ENCODE assay signal across 1 cellular context in the genomic region with DNA sequence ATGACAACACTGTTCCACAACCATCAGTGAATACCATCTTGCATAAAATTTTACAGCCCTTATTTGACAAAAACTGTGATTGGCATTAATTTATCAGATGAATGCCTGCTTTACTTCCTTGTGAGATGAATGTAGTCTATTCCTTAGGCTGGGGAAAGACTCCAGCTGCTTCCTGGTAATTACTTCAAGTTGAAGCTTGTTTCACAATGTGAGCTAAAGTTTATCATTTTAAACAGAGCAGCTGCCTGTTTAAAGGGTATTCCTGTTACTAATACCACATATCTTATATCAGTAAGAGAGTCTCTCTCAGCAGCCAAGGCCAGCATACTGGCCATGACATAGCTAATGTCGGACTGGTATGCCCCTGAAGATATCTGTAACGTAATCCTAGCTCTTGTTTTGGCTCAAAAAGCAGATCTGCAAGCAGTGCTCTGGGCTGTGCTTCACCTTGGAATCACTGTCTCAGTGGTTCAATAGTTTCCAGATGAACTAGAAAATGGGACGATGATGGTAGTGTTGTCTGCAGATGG.
TF ChIP-seq lines count a peak whose summit lies in the region.

No MANE protein-coding gene starts in this region.

TF ChIP-seq in H1, 55 proteins besides CTCF, POLR2A, EP300 and RAD21:
- TF ChIP-seq RXRA (IDR thresholded peaks at IDR 0.05; ENCODE audit: insufficient read depth, low read depth, low read length) = no peak
- TF ChIP-seq, protein P1, sequence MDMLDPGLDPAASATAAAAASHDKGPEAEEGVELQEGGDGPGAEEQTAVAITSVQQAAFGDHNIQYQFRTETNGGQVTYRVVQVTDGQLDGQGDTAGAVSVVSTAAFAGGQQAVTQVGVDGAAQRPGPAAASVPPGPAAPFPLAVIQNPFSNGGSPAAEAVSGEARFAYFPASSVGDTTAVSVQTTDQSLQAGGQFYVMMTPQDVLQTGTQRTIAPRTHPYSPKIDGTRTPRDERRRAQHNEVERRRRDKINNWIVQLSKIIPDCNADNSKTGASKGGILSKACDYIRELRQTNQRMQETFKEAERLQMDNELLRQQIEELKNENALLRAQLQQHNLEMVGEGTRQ (IDR thresholded peaks at IDR 0.05; ENCODE audit: low read length) = no peak
- no peak for TF ChIP-seq KDM5A (IDR thresholded peaks at IDR 0.05; ENCODE audit: low read length)
- TF ChIP-seq SIX5 (IDR thresholded peaks at IDR 0.05; ENCODE audit: low read depth, low read length) = no peak
- TF ChIP-seq PHF8 (conservative IDR thresholded peaks at IDR 0.05; ENCODE audit: low read depth, low read length) = no peak
- no peak for TF ChIP-seq EGR1 (IDR thresholded peaks at IDR 0.05; ENCODE audit: borderline replicate concordance, low read depth, low read length)
- TF ChIP-seq GTF2F1 (IDR thresholded peaks at IDR 0.05; ENCODE audit: borderline replicate concordance, low read depth, low read length) = no peak
- no peak for TF ChIP-seq JUN (IDR thresholded peaks at IDR 0.05; ENCODE audit: low read depth, low read length)
- no peak for TF ChIP-seq NANOG (IDR thresholded peaks at IDR 0.05; ENCODE audit: insufficient read depth, low read depth, low read length, poor library complexity, severe bottlenecking)
- TF ChIP-seq KDM1A (IDR thresholded peaks at IDR 0.05; ENCODE audit: borderline replicate concordance, low read length) = no peak
- TF ChIP-seq SAP30 (IDR thresholded peaks at IDR 0.05; ENCODE audit: insufficient read depth, insufficient replicate concordance, low read length) = no peak
- TF ChIP-seq SIRT6 (IDR thresholded peaks at IDR 0.05; ENCODE audit: low read length) = no peak
- no peak for TF ChIP-seq CBX5 (IDR thresholded peaks at IDR 0.05; ENCODE audit: low read depth, low read length)
- TF ChIP-seq TBP (IDR thresholded peaks at IDR 0.05; ENCODE audit: low read depth, low read length) = no peak
- no peak for TF ChIP-seq CREB1 (IDR thresholded peaks at IDR 0.05)
- TF ChIP-seq POLR2AphosphoS5 (IDR thresholded peaks at IDR 0.05; ENCODE audit: low read depth, low read length) = no peak
- no peak for TF ChIP-seq POU5F1 (IDR thresholded peaks at IDR 0.05; ENCODE audit: low read depth, low read length)
- no peak for TF ChIP-seq CBX8 (IDR thresholded peaks at IDR 0.05; ENCODE audit: borderline replicate concordance, low read depth, low read length)
